Comparison of ENCODE assay signal across 25 cellular contexts in the genomic region with DNA sequence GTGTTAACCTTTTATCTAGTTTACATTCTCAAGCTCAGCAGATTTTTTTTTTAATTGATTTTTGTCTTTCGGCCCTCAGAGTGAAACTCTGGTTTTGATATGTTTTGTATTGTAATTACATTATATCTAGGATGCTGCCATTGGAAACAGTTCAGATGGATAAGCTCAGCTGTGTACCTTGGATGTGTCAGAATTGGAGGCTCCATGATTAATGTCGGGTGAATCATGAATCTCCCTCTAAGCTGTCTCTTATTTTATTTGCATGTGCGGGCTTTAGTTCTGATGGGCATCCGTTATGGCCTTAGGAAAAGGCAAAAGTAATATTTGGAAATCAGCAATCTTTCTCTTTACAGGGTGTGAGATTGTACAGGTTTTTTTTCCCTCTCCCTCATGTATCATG. TPM values are rescaled to one million over a fixed set of nuclear protein-coding genes. Genes with fewer than 3 reads are reported as not detected.
DNase-seq lines count a peak whose midpoint lies in the region; ATAC-seq and TF ChIP-seq lines count a peak whose summit lies in the region.
"Had no signal": no experiment of that assay in that cellular context is flagged by ENCODE, and none has a peak within 500 bp of the region (broad histone marks: within the 10 kb centered on the region; RNA-seq: fewer than 3 reads in every experiment).

No MANE protein-coding gene starts in this region.

- no peaks in the 10 kb centered on the region for H3K36me3 ChIP-seq in left ventricle myocardium inferior
- no peaks in the 10 kb centered on the region for H3K36me3 ChIP-seq in colonic mucosa
- no peaks in the 10 kb centered on the region for H3K36me3 ChIP-seq in adrenal gland (replicated peaks in 1 of 2)
- H3K36me3 ChIP-seq: cardiac muscle cell, esophagus squamous epithelium had no signal

- peak overlapping the region; percentile 99 for H3K27ac ChIP-seq in left ventricle myocardium inferior (replicated peaks)
- no peak overlapping the region for H3K27ac ChIP-seq in colonic mucosa
- H3K27ac ChIP-seq in adrenal gland = no peak overlapping the region
- H3K27ac ChIP-seq: cardiac muscle cell, SK-N-MC had no signal

- peaks cover 20% of the 10 kb centered on the region for H3K27me3 Mint-ChIP-seq in brain

- no peaks in the 10 kb centered on the region for H3K36me3 Mint-ChIP-seq in brain
- H3K36me3 Mint-ChIP-seq: naive thymus-derived CD4-positive, alpha-beta T cell had no signal

- TF ChIP-seq POLR2A in adrenal gland (IDR thresholded peaks at IDR 0.05) = no peak

- no peaks in the 10 kb centered on the region for H3K27me3 ChIP-seq in left ventricle myocardium inferior (ENCODE audit: low read depth)
- no peaks in the 10 kb centered on the region for H3K27me3 ChIP-seq in colonic mucosa
- no peaks in the 10 kb centered on the region for H3K27me3 ChIP-seq in adrenal gland
- H3K27me3 ChIP-seq: cardiac muscle cell had no signal

- H3K4me1 ChIP-seq in left ventricle myocardium inferior (peaks cover 92% of the 10 kb centered on the region), colonic mucosa (no peaks in the 10 kb centered on the region), adrenal gland (replicated peaks in 1 of 2) (peaks cover 0 to 27% of the 10 kb centered on the region in 2 donors)

- H3K4me3 Mint-ChIP-seq in brain = peak overlapping the region; percentile 96 to 100 (median 99)
- H3K4me3 Mint-ChIP-seq: activated T-helper 17 cell treated with anti-CD3 and anti-CD28 coated beads, Interleukin-2, amount 50 U/mL, for 72 hours; naive thymus-derived CD4-positive, alpha-beta T cell; stimulated activated naive CD8-positive, alpha-beta T cell treated with anti-CD3 and anti-CD28 coated beads, Interleukin-15, Interleukin-2, amounts not matched to agents 100 ng/mL and 50 ng/mL, for 24 hours had no signal

- H3K4me1 Mint-ChIP-seq in brain = peaks cover 56% of the 10 kb centered on the region
- H3K4me1 Mint-ChIP-seq: activated T-helper 17 cell treated with anti-CD3 and anti-CD28 coated beads, Interleukin-2, amount 50 U/mL, for 72 hours had no signal

- ATAC-seq in left ventricle myocardium superior (no peak), HG03571 (IDR thresholded peaks at IDR 0.05; ENCODE audit: unreplicated experiment) (no peak)
- ATAC-seq: activated T-helper 17 cell treated with anti-CD3 and anti-CD28 coated beads, Interleukin-2, amount 50 U/mL, for 72 hours; GM12878; naive thymus-derived CD4-positive, alpha-beta T cell; Panc1 had no signal

- 38 to 59% (median 50%) methylated on average over 4 of the region's 4 CpGs for WGBS in adrenal gland, 4 donors

- H3K9me3 ChIP-seq in left ventricle myocardium inferior (replicated peaks) (no peaks in the 10 kb centered on the region), colonic mucosa (no peaks in the 10 kb centered on the region), adrenal gland (replicated peaks in 1 of 3) (no peaks in the 10 kb centered on the region)
- H3K9me3 ChIP-seq: esophagus squamous epithelium, HAP-1 had no signal

- peak overlapping the region in 4 of 5 experiments; percentile 52 to 98 (median 67) for H3K27ac Mint-ChIP-seq in brain
- H3K27ac Mint-ChIP-seq: activated T-helper 17 cell treated with anti-CD3 and anti-CD28 coated beads, Interleukin-2, amount 50 U/mL, for 72 hours; naive thymus-derived CD4-positive, alpha-beta T cell; stimulated activated naive CD8-positive, alpha-beta T cell treated with anti-CD3 and anti-CD28 coated beads, Interleukin-15, Interleukin-2, amounts not matched to agents 100 ng/mL and 50 ng/mL, for 24 hours had no signal

- H3K4me3 ChIP-seq in left ventricle myocardium inferior (peak overlapping the region; percentile 85), colonic mucosa (no peak overlapping the region), adrenal gland (no peak overlapping the region)
- H3K4me3 ChIP-seq: GM12878, SK-N-MC had no signal

- DNase-seq in left ventricle myocardium inferior (no peak), left ventricle myocardium superior (no peak), kidney tubule cell (ENCODE audit: low spot score) (peak; percentile 50), colonic mucosa (no peak), adrenal gland (no peak)
- no peak for DNase-seq in activated CD4-positive, alpha-beta T cell treated with anti-CD3 and anti-CD28 coated beads, Interleukin-2, amount 50 U/mL, for 1 hour
- DNase-seq: activated CD4-positive, CD25-positive, alpha-beta regulatory T cell treated with anti-CD3 and anti-CD28 coated beads, Interleukin-2, amount 50 U/mL, for 72 hours; esophagus squamous epithelium; GF-D8; mammary epithelial cell; naive thymus-derived CD4-positive, alpha-beta T cell; NCI-H1694 treated with DMSO at 0.1 percent for 48 hours; NCI-H2227 treated with DMSO at 0.1 percent for 48 hours; posterior cingulate gyrus; T1000; trophoblast cell had no signal

- no peak overlapping the region for H3K9ac ChIP-seq in colonic mucosa (ENCODE audit: low read depth in 2 of 2, low read length in 2 of 2)

- TF ChIP-seq CTCF in left ventricle myocardium inferior (IDR thresholded peaks at IDR 0.05; ENCODE audit: borderline replicate concordance) (no peak), brain (conservative IDR thresholded peaks at IDR 0.05) (no peak), colonic mucosa (IDR thresholded peaks at IDR 0.05) (no peak), adrenal gland (IDR thresholded peaks at IDR 0.05) (no peak)

- intact Hi-C loops in left ventricle myocardium inferior (cut with micrococcal nuclease) = loop anchor here (10.0 kb wide), 1 partner anchor 289 kb away; no protein-coding TSS in a partner anchor
- intact Hi-C loops in left ventricle myocardium superior (cut with micrococcal nuclease) = loop anchor here (5.0 to 10.0 kb wide), 2 partner anchors 289 to 622 kb away; no protein-coding TSS in a partner anchor
- intact Hi-C loops in colonic mucosa (cut with DNase I) = loop anchor here (5.0 to 10.0 kb wide), 2 partner anchors 89 to 622 kb away; no protein-coding TSS in a partner anchor
- intact Hi-C loops in adrenal gland (cut with DNase I) = loop anchor here (10.0 kb wide), 4 partner anchors 69 to 619 kb away; no protein-coding TSS in a partner anchor

- H3K9me3 Mint-ChIP-seq in brain = peaks cover 0 to 6% (median under 1%) of the 10 kb centered on the region in 5 experiments
- H3K9me3 Mint-ChIP-seq: activated T-helper 17 cell treated with anti-CD3 and anti-CD28 coated beads, Interleukin-2, amount 50 U/mL, for 72 hours; stimulated activated naive CD8-positive, alpha-beta T cell treated with anti-CD3 and anti-CD28 coated beads, Interleukin-15, Interleukin-2, amounts not matched to agents 100 ng/mL and 50 ng/mL, for 24 hours had no signal

RNA-seq across cellular contexts. Expression of a gene that starts 4.2 kb away (rescaled TPM):
- total RNA-seq in left ventricle myocardium inferior (29.6 TPM), left ventricle myocardium superior (30.4 TPM), colonic mucosa (10 to 100 TPM; 26.0 to 26.3 TPM), adrenal gland (100 to 1,000 TPM in 2 of 8 donors, 10 to 100 TPM in 6; 57.6 to 119 (median 78.7) TPM)
- polyA plus RNA-seq in brain (ENCODE audit: insufficient read depth, low read depth, low replicate concordance) (7.4 TPM), adrenal gland (10 to 100 TPM in 1 of 3 donors, 1 to 10 TPM in 2; 6.3 to 32.6 (median 9.0) TPM)
- total RNA-seq: activated T-helper 17 cell treated with anti-CD3 and anti-CD28 coated beads, Interleukin-2, amount 50 U/mL, for 72 hours had no signal
- polyA plus RNA-seq: naive thymus-derived CD4-positive, alpha-beta T cell had no signal
